In the genomic region with DNA sequence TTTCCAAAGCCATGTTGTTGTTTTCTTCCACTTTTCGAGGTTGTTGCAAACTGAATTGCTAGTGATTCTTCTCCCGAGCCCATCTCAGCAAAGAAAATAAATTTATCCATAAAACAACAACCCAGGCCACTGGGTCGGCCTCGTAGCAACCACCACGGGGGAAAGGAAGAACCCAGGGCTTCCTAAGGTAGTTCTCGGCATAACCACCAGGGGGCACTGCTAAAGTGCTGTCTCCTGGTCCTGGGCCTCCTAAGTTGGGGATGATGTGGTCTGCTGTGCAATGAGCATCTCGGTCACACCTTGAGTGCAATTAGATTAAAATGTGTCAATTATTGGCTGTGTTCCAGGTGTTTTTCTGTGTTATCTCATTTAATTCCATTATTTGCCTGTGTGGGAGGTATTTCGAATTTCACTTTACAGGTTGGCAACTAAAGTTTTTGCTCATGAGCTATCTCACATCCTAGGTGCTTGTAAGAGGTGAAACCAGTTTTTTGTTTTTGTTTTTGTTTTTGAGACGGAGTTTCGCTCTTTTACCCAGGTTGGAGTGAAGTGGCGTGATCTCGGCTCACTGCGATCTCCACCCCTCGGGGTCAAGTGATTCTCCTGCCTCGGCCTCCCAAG, we compare ENCODE assay signal across 8 cellular contexts.
A peak's percentile ranks its signal among the peaks of the same experiment; 100 is the strongest.
DNase-seq lines count a peak whose midpoint lies in the region; ATAC-seq and TF ChIP-seq lines count a peak whose summit lies in the region.

No MANE protein-coding gene starts in this region.

- H3K36me3 Mint-ChIP-seq in T-helper 17 cell (ENCODE audit: low read depth) (no peaks in the 10 kb centered on the region), immature natural killer cell (no peaks in the 10 kb centered on the region)

- CTCF ChIA-PET in GM10248 (lab: Yijun Ruan, JAX): interaction anchor here (0.6 to 1.3 kb wide), 8 partner anchors 9 to 410 kb away, joined by 3 to 5 read pairs (median 4); no protein-coding TSS in a partner anchor

- H3K4me1 Mint-ChIP-seq in T-helper 17 cell: no peaks in the 10 kb centered on the region
- H3K4me1 Mint-ChIP-seq in immature natural killer cell: peaks cover 0 to 1% of the 10 kb centered on the region in 2 donors

- TF ChIP-seq CTCF in GM10248 (IDR thresholded peaks at IDR 0.05; ENCODE audit: control extremely low read depth, extremely low read depth, low read depth, missing control alignments) (peak; percentile 82), astrocyte of the cerebellum (IDR thresholded peaks at IDR 0.05; ENCODE audit: low read depth, low read length, missing control alignments) (peak; percentile 82)

- no peak overlapping the region for H3K27ac Mint-ChIP-seq in T-helper 17 cell
- no peak overlapping the region for H3K27ac Mint-ChIP-seq in immature natural killer cell

- H3K9me3 Mint-ChIP-seq in immature natural killer cell: no peaks in the 10 kb centered on the region

- H3K9me3 ChIP-seq in T-helper 17 cell (ENCODE audit: control insufficient read depth, low read length, poor library complexity, severe bottlenecking): no peaks in the 10 kb centered on the region

- in situ Hi-C loops in astrocyte of the cerebellum (cut with HindIII; ENCODE audit: low sequenced_read_pairs): loop anchor here (25.0 kb wide), 2 partner anchors 323 to 402 kb away; no protein-coding TSS in a partner anchor

- POLR2A ChIA-PET in GM10248 (lab: Yijun Ruan, JAX): no interaction called here

- peak; percentile 81 for DNase-seq in GM10248 (ENCODE audit: extremely low spot score)
- DNase-seq in HuH-7 (ENCODE audit: low spot score): peak; percentile 66
- DNase-seq in T-helper 17 cell: peak; percentile 19 to 45 (median 20)
- DNase-seq in astrocyte of the cerebellum (ENCODE audit: low read depth): no peak
- peak; percentile 40 to 49 (median 43) for DNase-seq in immature natural killer cell
- peak; percentile 42 to 68 for DNase-seq in stimulated activated CD4-positive, alpha-beta T cell treated with anti-CD3 and anti-CD28 coated beads, Interleukin-4, amount 100 ng/mL, for 48 hours (ENCODE audit: low read depth in 2 of 2)
- DNase-seq in NCI-H2029 (lab: John Stamatoyannopoulos, UW): no peak

- no peak overlapping the region for H3K4me3 Mint-ChIP-seq in T-helper 17 cell
- no peak overlapping the region for H3K4me3 Mint-ChIP-seq in immature natural killer cell

- peak; percentile 92 for ATAC-seq in GM21619 (IDR thresholded peaks at IDR 0.05; ENCODE audit: unreplicated experiment)
- peak; percentile 75 for ATAC-seq in T-helper 17 cell

- H3K4me3 ChIP-seq in astrocyte of the cerebellum (ENCODE audit: low read depth, low read length): no peak overlapping the region

- H3K27me3 Mint-ChIP-seq in T-helper 17 cell (peaks cover 32% of the 10 kb centered on the region), immature natural killer cell (ENCODE audit: low read depth in 3 of 3) (peaks cover 4 to 5% (median 4%) of the 10 kb centered on the region in 3 donors)

Comparison
In these comparisons a context has a peak if more than half of its experiments do, and no peak if none do; other contexts are left out.
1. DNase-seq: peak in GM10248 (single experiment), HuH-7 (single experiment), T-helper 17 cell (3 of 3), immature natural killer cell (3 of 3) and stimulated activated CD4-positive, alpha-beta T cell treated with anti-CD3 and anti-CD28 coated beads, Interleukin-4, amount 100 ng/mL, for 48 hours (2 of 2); none in astrocyte of the cerebellum (single experiment) and NCI-H2029 (single experiment).